Comparison of ENCODE assay signal across 8 cellular contexts in genomic region chr9:134024828-134025605, GRCh38. TPM values are rescaled to one million over a fixed set of nuclear protein-coding genes. Genes with fewer than 3 reads are reported as not detected.
DNase-seq lines count a peak whose midpoint lies in the region; ATAC-seq and TF ChIP-seq lines count a peak whose summit lies in the region.

Gene BRD3OS (plus strand): TSS chr9:134025481. CDS start chr9:134026748, 1,267 bp downstream.

- no peaks in the 10 kb centered on the region for H3K9me3 Mint-ChIP-seq in endothelial cell (ENCODE audit: unreplicated experiment)
- H3K9me3 Mint-ChIP-seq in mesothelial cell of epicardium = no peaks in the 10 kb centered on the region

- H3K9me3 ChIP-seq in HUES64 (ENCODE audit: insufficient read depth, low read depth, low read length) (no peaks in the 10 kb centered on the region), OCI-LY3 (ENCODE audit: insufficient read depth, low read length) (no peaks in the 10 kb centered on the region)

- H3K36me3 Mint-ChIP-seq in endothelial cell (ENCODE audit: low read depth, unreplicated experiment) (peaks cover 4% of the 10 kb centered on the region), mesothelial cell of epicardium (peaks cover 2% of the 10 kb centered on the region)

- peak; percentile 91 for ATAC-seq in GM21423 (IDR thresholded peaks at IDR 0.05; ENCODE audit: unreplicated experiment)

- TF ChIP-seq CTCF in OCI-LY3 (IDR thresholded peaks at IDR 0.05; ENCODE audit: low read depth, low read length) (no peak), endothelial cell (IDR thresholded peaks at IDR 0.05; ENCODE audit: unreplicated experiment) (no peak), mesothelial cell of epicardium (IDR thresholded peaks at IDR 0.05; ENCODE audit: unreplicated experiment) (no peak)

- H3K27me3 Mint-ChIP-seq in endothelial cell (ENCODE audit: unreplicated experiment) = peaks cover 3% of the 10 kb centered on the region
- H3K27me3 Mint-ChIP-seq in mesothelial cell of epicardium (ENCODE audit: low read depth) = no peaks in the 10 kb centered on the region

- no peaks in the 10 kb centered on the region for H3K79me2 ChIP-seq in OCI-LY3 (ENCODE audit: low read length)

- DNase-seq in COLO668 (lab: John Stamatoyannopoulos, UW; ENCODE audit: unreplicated experiment) (peak; percentile 96), endothelial cell (ENCODE audit: low spot score) (peak; percentile 92), mesothelial cell of epicardium (ENCODE audit: low spot score in 2 of 2, unreplicated experiment in 2 of 2) (peak; percentile 91 to 96)
- DNase-seq in activated CD8-positive, alpha-beta memory T cell treated with anti-CD3 and anti-CD28 coated beads, Interleukin-2, amount 50 U/mL, for 4 hours = peak; percentile 89
- peak; percentile 80 to 85 for DNase-seq in stimulated activated CD8-positive, alpha-beta memory T cell treated with anti-CD3 and anti-CD28 coated beads, Interleukin-15, amount 100 ng/mL, for 4 hours (ENCODE audit: low read depth in 2 of 2)

- H3K36me3 ChIP-seq in HUES64 (ENCODE audit: insufficient read depth, low read length) (peaks cover 12% of the 10 kb centered on the region; the same call in 1 of the 2 replicates), OCI-LY3 (replicated peaks; ENCODE audit: low read depth, low read length) (no peaks in the 10 kb centered on the region)

- peak within 1 kb of the TSS; percentile 29; the same call in 1 of the 2 replicates for H3K9ac ChIP-seq in HUES64 (ENCODE audit: low read depth, low read length)
- H3K9ac ChIP-seq in OCI-LY3 (ENCODE audit: low read length) = peak within 1 kb of the TSS; percentile 82

- H2AFZ ChIP-seq in OCI-LY3 (ENCODE audit: low read depth, low read length) = peak within 1 kb of the TSS; percentile 62

- WGBS in HUES64 = 2% methylated on average over 43 of the region's 43 CpGs

- H3K27ac ChIP-seq in HUES64 (ENCODE audit: low read depth, low read length) (0 out of 2 replicates have a peak within 1 kb of the TSS, but pooled peaks have one; percentile 45), OCI-LY3 (ENCODE audit: low read length) (peak within 1 kb of the TSS; percentile 41)

- peak within 1 kb of the TSS; percentile 5 for H3K27ac Mint-ChIP-seq in endothelial cell (ENCODE audit: unreplicated experiment)
- H3K27ac Mint-ChIP-seq in mesothelial cell of epicardium = peak within 1 kb of the TSS; percentile 64

- H3K27me3 ChIP-seq in HUES64 (ENCODE audit: insufficient read depth, low read length) (no peaks in the 10 kb centered on the region), OCI-LY3 (ENCODE audit: low read depth, low read length) (no peaks in the 10 kb centered on the region)

- peaks cover 5% of the 10 kb centered on the region; the same call in 1 of the 2 replicates for H3K4me1 ChIP-seq in HUES64 (ENCODE audit: insufficient read depth, low read length)
- H3K4me1 ChIP-seq in OCI-LY3 (ENCODE audit: low read length) = peaks cover 6% of the 10 kb centered on the region

- H3K4me3 ChIP-seq in HUES64 (ENCODE audit: low read length) (peak within 1 kb of the TSS; percentile 76), OCI-LY3 (ENCODE audit: low read length) (peak within 1 kb of the TSS; percentile 100)

- H3K4me2 ChIP-seq in OCI-LY3 (ENCODE audit: low read length) = peak within 1 kb of the TSS; percentile 97

- H3K4me1 Mint-ChIP-seq in endothelial cell (ENCODE audit: unreplicated experiment) = no peaks in the 10 kb centered on the region
- H3K4me1 Mint-ChIP-seq in mesothelial cell of epicardium = no peaks in the 10 kb centered on the region

- H3K4me3 Mint-ChIP-seq in endothelial cell (ENCODE audit: unreplicated experiment) = peak within 1 kb of the TSS; percentile 76
- peak within 1 kb of the TSS; percentile 73 for H3K4me3 Mint-ChIP-seq in mesothelial cell of epicardium

- H4K20me1 ChIP-seq in OCI-LY3 (ENCODE audit: insufficient read depth, low read length) = 0 out of 2 replicates have a peak, but pooled peaks cover 2% of the 10 kb centered on the region

RNA-seq across cellular contexts. Expression of gene BRD3OS, which starts in this region (rescaled TPM):
- polyA plus RNA-seq in HUES64 (2013, experiment 1 of 2) = 15.1 TPM
- 14.9 TPM for polyA plus RNA-seq in HUES64 (2013, experiment 2 of 2)
- total RNA-seq in endothelial cell (ENCODE audit: unreplicated experiment) (11.4 TPM), mesothelial cell of epicardium (14.3 to 16.4 TPM (median 16.1 TPM) in 3 replicates)

Comparison
In these comparisons a context has a peak if more than half of its experiments do, and no peak if none do; other contexts are left out.
1. Peak in every context shown above with its lines: DNase-seq, ATAC-seq, H3K4me3 ChIP-seq and H3K27ac ChIP-seq.